Comparison of ENCODE assay signal across 18 cellular contexts in genomic region chr11:86988351-86988881, GRCh38. TPM values are rescaled to one million over a fixed set of nuclear protein-coding genes. Genes with fewer than 3 reads are reported as not detected.
"Had no signal": no experiment of that assay in that cellular context is flagged by ENCODE, and none has a peak within 500 bp of the region (broad histone marks: within the 10 kb centered on the region; RNA-seq: fewer than 3 reads in every experiment).

No MANE protein-coding gene starts in this region.

- ATAC-seq: left cardiac atrium; lower lobe of right lung; naive thymus-derived CD8-positive, alpha-beta T cell had no signal

- H3K27me3 ChIP-seq: right atrium auricular region, suprapubic skin had no signal

- H3K4me1 ChIP-seq: lower lobe of right lung, prostate gland had no signal

- H3K36me3 ChIP-seq: lower lobe of right lung, prostate gland, right atrium auricular region, suprapubic skin had no signal

- H3K4me3 ChIP-seq: coronary artery, lower lobe of right lung, prostate gland, right atrium auricular region, skin epidermis, suprapubic skin had no signal

- H3K9me3 ChIP-seq: lower lobe of right lung, prostate gland, right atrium auricular region, suprapubic skin had no signal

- DNase-seq: activated B cell treated with CpG ODN at 0.5 μM for 24 hours; activated CD4-positive, alpha-beta memory T cell treated with anti-CD3 and anti-CD28 coated beads for 36 hours; activated CD4-positive, alpha-beta T cell treated with anti-CD3 and anti-CD28 coated beads for 4 hours; activated naive CD4-positive, alpha-beta T cell treated with anti-CD3 and anti-CD28 coated beads for 36 hours; activated T-cell treated with anti-CD3 and anti-CD28 coated beads, Interleukin-2, amount 50 U/mL, for 1 hour; erythroblast; foreskin melanocyte; glutamatergic neuron; hippocampal formation; left cardiac atrium; lower lobe of right lung; naive thymus-derived CD8-positive, alpha-beta T cell; trophoblast cell had no signal

- H3K27ac ChIP-seq: lower lobe of right lung, prostate gland, skin epidermis, suprapubic skin had no signal

RNA-seq across cellular contexts. Expression of gene FZD4, which starts 33.2 kb away (rescaled TPM):
- total RNA-seq: activated B cell treated with CpG ODN at 0.5 μM for 24 hours; naive thymus-derived CD8-positive, alpha-beta T cell had no signal
- polyA plus RNA-seq: naive thymus-derived CD8-positive, alpha-beta T cell had no signal
